10 cellular contexts compared by ENCODE assay signal in the genomic region with DNA sequence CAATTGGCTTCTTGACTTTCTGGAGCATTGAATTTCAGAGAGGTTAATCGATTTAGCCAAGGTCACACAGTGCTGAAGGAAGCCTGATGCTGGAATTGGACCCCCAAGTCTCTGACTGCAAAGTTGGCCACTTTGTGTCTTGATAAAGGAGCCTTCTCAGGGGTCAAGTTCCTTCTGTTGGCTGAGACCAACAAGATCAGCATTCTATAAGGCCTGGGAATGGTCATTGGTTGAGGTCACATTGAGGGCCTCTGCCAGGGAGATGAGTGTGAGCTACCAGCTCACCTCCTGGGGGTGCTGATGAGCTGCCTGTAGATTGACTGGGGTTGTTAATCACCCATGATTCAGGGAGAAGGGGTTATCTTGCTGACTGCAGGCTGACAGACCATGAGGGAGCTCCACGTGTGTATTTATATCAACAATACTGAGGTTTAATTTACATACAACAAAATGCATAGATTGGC. TPM values are rescaled to one million over a fixed set of nuclear protein-coding genes. Genes with fewer than 3 reads are reported as not detected.
DNase-seq lines count a peak whose midpoint lies in the region; ATAC-seq and TF ChIP-seq lines count a peak whose summit lies in the region.
"Had no signal": no experiment of that assay in that cellular context is flagged by ENCODE, and none has a peak within 500 bp of the region (broad histone marks: within the 10 kb centered on the region; RNA-seq: fewer than 3 reads in every experiment).

No MANE protein-coding gene starts in this region.

- H3K79me1 ChIP-seq in neuronal stem cell (ENCODE audit: low read depth, low read length): no peaks in the 10 kb centered on the region

- H2BK5ac ChIP-seq in neuronal stem cell (ENCODE audit: low read length): no peak overlapping the region

- H2BK15ac ChIP-seq in neuronal stem cell (ENCODE audit: low read length): no peak overlapping the region

- H2AK5ac ChIP-seq in neuronal stem cell (ENCODE audit: low read depth, low read length): no peak overlapping the region

- H2AFZ ChIP-seq in Karpas-422 (ENCODE audit: low read length) (no peak overlapping the region), neuronal stem cell (ENCODE audit: low read length) (no peak overlapping the region)

- no peak overlapping the region for H4K8ac ChIP-seq in neuronal stem cell (ENCODE audit: low read depth, low read length)

- H3K18ac ChIP-seq in neuronal stem cell (ENCODE audit: low read length): no peak overlapping the region

- no CpG with 5 or more reads among the region's 2 CpGs for WGBS in neuronal stem cell (ENCODE audit: extremely low coverage in 2 of 2, insufficient read length in 2 of 2, insufficient replicate concordance in 1 of 2), 2 donors

- H3K9me2 ChIP-seq in Karpas-422 (replicated peaks; ENCODE audit: insufficient read depth, low read length): no peaks in the 10 kb centered on the region

- H3K27me3 ChIP-seq in Karpas-422 (ENCODE audit: low read length): no peaks in the 10 kb centered on the region
- H3K27me3 ChIP-seq in left lung: no peaks in the 10 kb centered on the region
- no peaks in the 10 kb centered on the region for H3K27me3 ChIP-seq in neuronal stem cell (ENCODE audit: control insufficient read depth in 3 of 3, insufficient read depth in 3 of 3, low read depth in 1 of 3, low read length in 3 of 3)

- H2BK120ac ChIP-seq in neuronal stem cell (ENCODE audit: low read depth, low read length): no peak overlapping the region

- H3K4ac ChIP-seq in neuronal stem cell (ENCODE audit: low read length): no peak overlapping the region

- no peaks in the 10 kb centered on the region for H3K36me3 ChIP-seq in Karpas-422 (ENCODE audit: insufficient read depth, low read length)
- no peaks in the 10 kb centered on the region for H3K36me3 ChIP-seq in left lung
- H3K36me3 ChIP-seq in neuronal stem cell (replicated peaks in 1 of 2; ENCODE audit: control insufficient read depth in 2 of 2, insufficient read depth in 2 of 2, low read length in 2 of 2): no peaks in the 10 kb centered on the region

- H3K4me3 ChIP-seq in Karpas-422 (ENCODE audit: low read length) (no peak overlapping the region), left lung (no peak overlapping the region), neuronal stem cell (ENCODE audit: low read length in 2 of 2) (no peak overlapping the region)

- H3K14ac ChIP-seq in neuronal stem cell (ENCODE audit: low read length): no peak overlapping the region

- H3K27ac ChIP-seq in Karpas-422 (ENCODE audit: low read length): no peak overlapping the region
- H3K27ac ChIP-seq in left lung: no peak overlapping the region
- H3K27ac ChIP-seq in neuronal stem cell (replicated peaks; ENCODE audit: low read length): no peak overlapping the region

- TF ChIP-seq CTCF in left lung (IDR thresholded peaks at IDR 0.05): no peak

- no peak overlapping the region for H4K91ac ChIP-seq in neuronal stem cell (ENCODE audit: low read depth, low read length, poor library complexity)

- H3K79me2 ChIP-seq in Karpas-422 (ENCODE audit: low read length): no peaks in the 10 kb centered on the region

- no peak overlapping the region for H2BK12ac ChIP-seq in neuronal stem cell (ENCODE audit: low read length)

- intact Hi-C loops in left lung (cut with DNase I): no loop called here

- no peak overlapping the region for H3K23ac ChIP-seq in neuronal stem cell (ENCODE audit: low read depth, low read length, poor library complexity)

- ATAC-seq in left lung: peak; percentile 33
- ATAC-seq in GM18517 (IDR thresholded peaks at IDR 0.05; ENCODE audit: unreplicated experiment): no peak
- ATAC-seq: left cardiac atrium had no signal

- no peaks in the 10 kb centered on the region for H4K20me1 ChIP-seq in Karpas-422 (ENCODE audit: insufficient read depth, low read depth, low read length)

- H3K9ac ChIP-seq in Karpas-422 (ENCODE audit: low read length): no peak overlapping the region
- no peak overlapping the region for H3K9ac ChIP-seq in neuronal stem cell (ENCODE audit: low read depth, low read length, poor library complexity)

- no peaks in the 10 kb centered on the region for H3K4me1 ChIP-seq in Karpas-422 (ENCODE audit: low read length)
- H3K4me1 ChIP-seq in left lung: peaks cover 0 to 33% of the 10 kb centered on the region in 2 donors
- no peaks in the 10 kb centered on the region for H3K4me1 ChIP-seq in neuronal stem cell (ENCODE audit: control insufficient read depth in 2 of 2, insufficient read depth in 1 of 2, low read depth in 1 of 2, low read length in 2 of 2)

- DNase-seq in ELF-1 (ENCODE audit: low read depth, low spot score) (peak; percentile 44), Karpas-422 (peak; percentile 77), left lung (no peak), neuronal stem cell (ENCODE audit: low spot score) (no peak), glomerular visceral epithelial cell (ENCODE audit: extremely low spot score) (no peak), NCI-H2107 (lab: John Stamatoyannopoulos, UW) (no peak)
- peak; percentile 58 to 69 for DNase-seq in activated CD4-positive, alpha-beta T cell treated with anti-CD3 and anti-CD28 coated beads, Interleukin-2, amount 50 U/mL, for 48 hours
- DNase-seq: caudate nucleus, left cardiac atrium had no signal

- H3K4me2 ChIP-seq in Karpas-422 (ENCODE audit: low read depth, low read length, poor library complexity, severe bottlenecking): no peak overlapping the region
- no peak overlapping the region for H3K4me2 ChIP-seq in neuronal stem cell (ENCODE audit: insufficient read depth, low read length, poor library complexity, severe bottlenecking)

- H3K9me3 ChIP-seq in Karpas-422 (ENCODE audit: low read length): peaks cover 2% of the 10 kb centered on the region
- peaks cover 0 to 11% of the 10 kb centered on the region in 2 donors for H3K9me3 ChIP-seq in left lung
- H3K9me3 ChIP-seq in neuronal stem cell (replicated peaks in 1 of 2; ENCODE audit: control insufficient read depth in 2 of 2, insufficient read depth in 1 of 2, low read depth in 1 of 2, low read length in 2 of 2): peaks cover 0 to 6% of the 10 kb centered on the region in 2 donors

RNA-seq across cellular contexts. Expression of a gene that starts 54.5 kb away (rescaled TPM):
- 85.3 and 106 TPM in 2 replicates for total RNA-seq in Karpas-422 (2014; rRNA removed; shearing (Covaris generic); ENCODE audit: low replicate concordance)
- total RNA-seq in left lung: 100 to 1,000 TPM in 1 of 2 donors, 10 to 100 TPM in 1; 85.6 to 104 TPM
- 22.7 TPM for polyA plus RNA-seq in neuronal stem cell (2013, experiment 1 of 2)
- 22.0 TPM for polyA plus RNA-seq in neuronal stem cell (2013, experiment 2 of 2)

Comparison
In these comparisons a context has a peak if more than half of its experiments do, and no peak if none do; other contexts are left out.
1. DNase-seq: peak in ELF-1 (single experiment), Karpas-422 (single experiment) and activated CD4-positive, alpha-beta T cell treated with anti-CD3 and anti-CD28 coated beads, Interleukin-2, amount 50 U/mL, for 48 hours (2 of 2); none in left lung (0 of 2), neuronal stem cell (single experiment), glomerular visceral epithelial cell (single experiment) and NCI-H2107 (single experiment).